1 cellular context compared by ENCODE assay signal in the genomic region with DNA sequence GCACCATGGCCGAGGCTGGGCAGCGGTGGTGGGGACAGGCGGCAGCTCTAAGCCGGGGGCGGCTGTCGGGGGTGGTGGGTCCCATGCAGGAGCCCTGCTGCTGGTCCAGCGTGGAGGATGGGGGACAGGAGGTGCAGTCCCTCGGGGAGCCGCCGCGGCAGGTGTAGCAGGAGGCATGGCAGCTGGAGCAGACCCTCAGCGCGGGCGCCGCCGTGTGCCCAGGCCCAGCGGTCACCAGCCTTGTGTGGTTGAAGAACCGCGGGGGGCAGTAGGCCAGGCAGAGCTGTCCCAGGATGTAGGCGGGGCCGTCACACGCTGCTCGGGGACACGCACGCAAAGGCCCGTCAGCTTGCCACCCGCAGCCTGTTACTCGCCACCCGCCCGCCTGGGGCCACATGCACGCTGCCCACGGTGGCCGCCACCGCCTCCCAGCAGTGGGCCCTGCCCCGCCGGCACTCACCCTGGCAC.
TF ChIP-seq lines count a peak whose summit lies in the region.

No MANE protein-coding gene starts in this region.

TF ChIP-seq in HepG2, 621 proteins besides CTCF, POLR2A, EP300 and RAD21:
- TF ChIP-seq DNMT1 (CRISPR knock-in tag; IDR thresholded peaks at IDR 0.05): 0 out of 2 replicates have a peak, but pooled peaks have one; percentile 58
- no peak for TF ChIP-seq ZMYM3 (CRISPR knock-in tag; IDR thresholded peaks at IDR 0.05)
